18 cellular contexts compared by ENCODE assay signal in the genomic region with DNA sequence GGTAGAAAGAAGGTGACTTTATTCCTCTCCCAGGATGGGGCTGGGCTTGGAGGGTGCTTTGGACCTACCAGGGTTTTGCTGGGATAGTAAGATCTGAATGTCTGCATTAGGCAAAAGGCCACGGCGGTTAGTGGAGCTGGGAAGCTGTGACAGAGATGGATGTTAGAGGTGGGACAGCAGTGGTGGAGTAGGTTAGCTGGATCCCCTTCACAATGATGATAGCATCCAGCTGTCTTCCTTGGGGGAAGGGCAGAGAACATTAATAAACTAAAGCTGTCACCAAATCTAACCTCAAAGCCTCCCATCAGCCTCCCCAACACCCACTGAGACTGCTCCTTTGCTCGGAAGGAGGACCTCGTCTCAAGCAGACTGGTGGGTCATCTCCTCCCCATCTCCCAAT.
DNase-seq lines count a peak whose midpoint lies in the region; ATAC-seq, FAIRE-seq and TF ChIP-seq lines count a peak whose summit lies in the region.
"Had no signal": no experiment of that assay in that cellular context is flagged by ENCODE, and none has a peak within 500 bp of the region (broad histone marks: within the 10 kb centered on the region; RNA-seq: fewer than 3 reads in every experiment).

No MANE protein-coding gene starts in this region.

- peak overlapping the region; percentile 90 for H2AFZ ChIP-seq in K562 (ENCODE audit: low read depth, low read length)

- no peaks in the 10 kb centered on the region for H3K36me3 Mint-ChIP-seq in activated naive CD4-positive, alpha-beta T cell treated with anti-CD3 and anti-CD28 coated beads, Interleukin-2, amount 10 ng/mL, durations not matched to agents 7 days and 5 days

- H3K79me2 ChIP-seq in K562 (ENCODE audit: control insufficient read depth, insufficient read depth, low read length): peaks cover 39% of the 10 kb centered on the region

- BruUV-seq in K562 (replicated peaks; lab: Mats Ljungman, UMichigan): no TSS peak

- no peak for TF ChIP-seq RAD21 in K562 (CRISPR knock-in tag; conservative IDR thresholded peaks at IDR 0.05 in 1 of 2, IDR thresholded peaks at IDR 0.05 in 1 of 2)

- H3K9me3 ChIP-seq in K562 (replicated peaks; ENCODE audit: control insufficient read depth, insufficient read depth, low read depth, low read length) (no peaks in the 10 kb centered on the region), upper lobe of right lung (no peaks in the 10 kb centered on the region)

- intact Hi-C loops in K562 (cut with micrococcal nuclease) (loop anchor here (5.0 kb wide), 2 partner anchors 54 to 119 kb away; no protein-coding TSS in a partner anchor), upper lobe of right lung (cut with DNase I) (no loop called here)

- H3K4me1 ChIP-seq in K562 (replicated peaks in 1 of 2; ENCODE audit: control insufficient read depth in 2 of 2, insufficient read depth in 2 of 2, low read length in 2 of 2): peaks cover 15 to 40% of the 10 kb centered on the region in 2 experiments
- H3K4me1 ChIP-seq in upper lobe of right lung: no peaks in the 10 kb centered on the region

- no peak for TF ChIP-seq CTCF in K562 (IDR thresholded peaks at IDR 0.05 in 2 of 3, conservative IDR thresholded peaks at IDR 0.05 in 1 of 3; ENCODE audit: insufficient read depth in 2 of 3, low read depth in 1 of 3, low read length in 3 of 3)
- TF ChIP-seq CTCF in GM10266 (IDR thresholded peaks at IDR 0.05; ENCODE audit: control insufficient read depth, insufficient read depth, low read depth, missing control alignments): no peak
- no peak for TF ChIP-seq CTCF in upper lobe of right lung (IDR thresholded peaks at IDR 0.05)

- H3K9me3 Mint-ChIP-seq in activated naive CD4-positive, alpha-beta T cell treated with anti-CD3 and anti-CD28 coated beads, Interleukin-2, amount 10 ng/mL, durations not matched to agents 7 days and 5 days: no peaks in the 10 kb centered on the region
- H3K9me3 Mint-ChIP-seq: CD4-positive, alpha-beta T cell had no signal

- peak; percentile 36; the same call in 1 of the 2 replicates for TF ChIP-seq EP300 in K562 (IDR thresholded peaks at IDR 0.05; ENCODE audit: low read length)

- DNase-seq in NCI-H82 (lab: John Stamatoyannopoulos, UW) (peak; percentile 20), NCI-H82 treated with DMSO at 0.1 percent for 48 hours (lab: John Stamatoyannopoulos, UW; ENCODE audit: unreplicated experiment) (no peak), K562 (ENCODE audit: extremely low read depth in 1 of 4, low spot score in 3 of 4) (peak; percentile 64 to 78 (median 74)), myocyte (ENCODE audit: low read depth) (peak; percentile 32), GM10266 (ENCODE audit: extremely low spot score) (no peak), left lobe of liver (ENCODE audit: low spot score) (no peak), upper lobe of right lung (no peak)
- DNase-seq in activated naive CD4-positive, alpha-beta T cell treated with anti-CD3 and anti-CD28 coated beads, Interleukin-2, amount 10 ng/mL, durations not matched to agents 7 days and 5 days: no peak
- DNase-seq: CD4-positive, alpha-beta T cell; COR-L47; DMS153; DMS79 treated with DMSO at 0.1 percent for 48 hours; EL; H7 had no signal

- no peaks in the 10 kb centered on the region for H3K27me3 Mint-ChIP-seq in activated naive CD4-positive, alpha-beta T cell treated with anti-CD3 and anti-CD28 coated beads, Interleukin-2, amount 10 ng/mL, durations not matched to agents 7 days and 5 days
- H3K27me3 Mint-ChIP-seq: CD4-positive, alpha-beta T cell had no signal

- peak overlapping the region; percentile 54 to 67; a peak in 3 of 4 replicates for H3K9ac ChIP-seq in K562 (ENCODE audit: insufficient read depth in 1 of 2, low read depth in 2 of 2, low read length in 2 of 2)

- H3K36me3 ChIP-seq in K562 (ENCODE audit: control insufficient read depth, insufficient read depth, low read length): 0 out of 3 replicates have a peak, but pooled peaks cover 2% of the 10 kb centered on the region
- H3K36me3 ChIP-seq in upper lobe of right lung: no peaks in the 10 kb centered on the region

- no peak overlapping the region for H3K27ac Mint-ChIP-seq in activated naive CD4-positive, alpha-beta T cell treated with anti-CD3 and anti-CD28 coated beads, Interleukin-2, amount 10 ng/mL, durations not matched to agents 7 days and 5 days
- H3K27ac Mint-ChIP-seq: CD4-positive, alpha-beta T cell had no signal

- H4K20me1 ChIP-seq in K562 (replicated peaks; ENCODE audit: control insufficient read depth, insufficient read depth, low read length): no peaks in the 10 kb centered on the region

- H3K27ac ChIP-seq in K562 (ENCODE audit: extremely low read depth, low read depth, low read length) (peak overlapping the region; percentile 91), upper lobe of right lung (no peak overlapping the region)
- H3K27ac ChIP-seq: 22Rv1, HL-60 had no signal

- no peaks in the 10 kb centered on the region for H3K4me1 Mint-ChIP-seq in activated naive CD4-positive, alpha-beta T cell treated with anti-CD3 and anti-CD28 coated beads, Interleukin-2, amount 10 ng/mL, durations not matched to agents 7 days and 5 days

- peak; percentile 56 for FAIRE-seq in K562 (lab: Jason Lieb, UNC)
- FAIRE-seq: D721Med, G401.6 had no signal

- no peak for TF ChIP-seq POLR2A in K562 (conservative IDR thresholded peaks at IDR 0.05)

- peak; percentile 24 for ATAC-seq in K562
- no peak for ATAC-seq in left lobe of liver
- no peak for ATAC-seq in upper lobe of right lung

- 0% methylated on average over 4 of the region's 4 CpGs for WGBS in K562 (ENCODE audit: insufficient coverage, low coverage, missing lambda C conversion rate)

- POLR2A ChIA-PET in K562 (lab: Yijun Ruan, JAX): interaction anchor here (0.7 to 0.9 kb wide), 2 partner anchors 9 to 131 kb away, joined by 3 read pairs; no protein-coding TSS in a partner anchor

- 0 out of 2 replicates have a peak overlapping the region, but pooled peaks have one; percentile 2 for H3K4me3 ChIP-seq in K562
- H3K4me3 ChIP-seq in upper lobe of right lung: no peak overlapping the region

- H3K9me1 ChIP-seq in K562 (ENCODE audit: control insufficient read depth, insufficient read depth, low read length): no peaks in the 10 kb centered on the region

- H3K27me3 ChIP-seq in K562 (ENCODE audit: control insufficient read depth in 2 of 2, insufficient read depth in 2 of 2, low read length in 2 of 2): no peaks in the 10 kb centered on the region
- H3K27me3 ChIP-seq in upper lobe of right lung: no peaks in the 10 kb centered on the region

- peak overlapping the region; percentile 98 for H3K4me2 ChIP-seq in K562 (ENCODE audit: insufficient read depth, low read length)

- in situ Hi-C loops in K562 (cut with MboI): no loop called here

- CTCF ChIA-PET in K562 (lab: Yijun Ruan, JAX; ENCODE audit: low intra/inter-chr PET ratio): no interaction called here
- CTCF ChIA-PET in activated naive CD4-positive, alpha-beta T cell treated with anti-CD3 and anti-CD28 coated beads, Interleukin-2, amount 10 ng/mL, durations not matched to agents 7 days and 5 days (lab: Charles Lee): interaction anchor here (1.2 kb wide), 1 partner anchor 131 kb away, joined by 3 read pairs; no protein-coding TSS in a partner anchor

- no peak overlapping the region for H3K4me3 Mint-ChIP-seq in activated naive CD4-positive, alpha-beta T cell treated with anti-CD3 and anti-CD28 coated beads, Interleukin-2, amount 10 ng/mL, durations not matched to agents 7 days and 5 days
- H3K4me3 Mint-ChIP-seq: CD4-positive, alpha-beta T cell had no signal

TF ChIP-seq in K562, 482 proteins besides CTCF, POLR2A, EP300 and RAD21 (continues in another document):
- TF ChIP-seq HDAC2 (IDR thresholded peaks at IDR 0.05) (no peak), ZNF699 (CRISPR knock-in tag; IDR thresholded peaks at IDR 0.05; ENCODE audit: insufficient replicate concordance) (no peak), CXXC5 (CRISPR knock-in tag; IDR thresholded peaks at IDR 0.05) (0 out of 2 replicates have a peak, but pooled peaks have one; percentile 3), HOXB6 (CRISPR knock-in tag; IDR thresholded peaks at IDR 0.05; ENCODE audit: borderline replicate concordance) (no peak), RBM39 (optimal IDR thresholded peaks at IDR 0.05; ENCODE audit: low read depth, low read length) (no peak), KDM5B (IDR thresholded peaks at IDR 0.05; ENCODE audit: insufficient replicate concordance, low read depth, low read length) (no peak), PCBP1 (IDR thresholded peaks at IDR 0.05; ENCODE audit: low read depth, low read length, poor library complexity, severe bottlenecking) (no peak), WHSC1 (IDR thresholded peaks at IDR 0.05; ENCODE audit: low read length) (no peak), ZNF165 (CRISPR knock-in tag; IDR thresholded peaks at IDR 0.05; ENCODE audit: borderline replicate concordance) (peak; percentile 87; the same call in 1 of the 2 replicates), FOXO4 (CRISPR knock-in tag; IDR thresholded peaks at IDR 0.05) (0 out of 2 replicates have a peak, but pooled peaks have one; percentile 12), MCM7 (IDR thresholded peaks at IDR 0.05) (no peak), RNF2 (IDR thresholded peaks at IDR 0.05) (peak; percentile 39; the same call in 1 of the 2 replicates), ELF1 (tag; IDR thresholded peaks at IDR 0.05) (no peak), KLF13 (tag; IDR thresholded peaks at IDR 0.05; ENCODE audit: borderline replicate concordance, low read depth) (no peak), POLR2H (tag; IDR thresholded peaks at IDR 0.05; ENCODE audit: low read depth) (no peak), ATF1 (CRISPR knock-in tag; IDR thresholded peaks at IDR 0.05) (no peak), ATF1 (tag; IDR thresholded peaks at IDR 0.05) (no peak), KLF10 (CRISPR knock-in tag; IDR thresholded peaks at IDR 0.05) (no peak)

Comparison
In these comparisons a context has a peak if more than half of its experiments do, and no peak if none do; other contexts are left out.
1. DNase-seq: peak in NCI-H82 (single experiment), K562 (4 of 4) and myocyte (single experiment); none in NCI-H82 treated with DMSO at 0.1 percent for 48 hours (single experiment), GM10266 (single experiment), left lobe of liver (single experiment), activated naive CD4-positive, alpha-beta T cell treated with anti-CD3 and anti-CD28 coated beads, Interleukin-2, amount 10 ng/mL, durations not matched to agents 7 days and 5 days (single experiment) and upper lobe of right lung (single experiment).